ENCODE assay signal across 7 cellular contexts in genomic region chrX:147635186-147635585, GRCh38.
"Had no signal": no experiment of that assay in that cellular context is flagged by ENCODE, and none has a peak within 500 bp of the region (broad histone marks: within the 10 kb centered on the region; RNA-seq: fewer than 3 reads in every experiment).

No MANE protein-coding gene starts in this region.

- H3K27ac ChIP-seq: HL-60 had no signal

- DNase-seq: IMR-90, KBM-7 had no signal

- H3K4me1 Mint-ChIP-seq: IgD-negative memory B cell had no signal

- H3K4me3 Mint-ChIP-seq: IgD-negative memory B cell had no signal

- ATAC-seq: HepG2, K562 had no signal

- H3K4me3 ChIP-seq: K562 had no signal

- FAIRE-seq: HepG2, HTR-8/SVneo, K562 had no signal

- H3K27ac Mint-ChIP-seq: IgD-negative memory B cell had no signal

- H3K27me3 Mint-ChIP-seq: IgD-negative memory B cell had no signal
